ENCODE assay signal across 1 cellular context in genomic region chr2:85329181-85329651, GRCh38.
TF ChIP-seq lines count a peak whose summit lies in the region.

No MANE protein-coding gene starts in this region.

TF ChIP-seq in K562, 482 proteins besides CTCF, POLR2A, EP300 and RAD21 (continued from another document and continues in another):
- TF ChIP-seq, protein P1, sequence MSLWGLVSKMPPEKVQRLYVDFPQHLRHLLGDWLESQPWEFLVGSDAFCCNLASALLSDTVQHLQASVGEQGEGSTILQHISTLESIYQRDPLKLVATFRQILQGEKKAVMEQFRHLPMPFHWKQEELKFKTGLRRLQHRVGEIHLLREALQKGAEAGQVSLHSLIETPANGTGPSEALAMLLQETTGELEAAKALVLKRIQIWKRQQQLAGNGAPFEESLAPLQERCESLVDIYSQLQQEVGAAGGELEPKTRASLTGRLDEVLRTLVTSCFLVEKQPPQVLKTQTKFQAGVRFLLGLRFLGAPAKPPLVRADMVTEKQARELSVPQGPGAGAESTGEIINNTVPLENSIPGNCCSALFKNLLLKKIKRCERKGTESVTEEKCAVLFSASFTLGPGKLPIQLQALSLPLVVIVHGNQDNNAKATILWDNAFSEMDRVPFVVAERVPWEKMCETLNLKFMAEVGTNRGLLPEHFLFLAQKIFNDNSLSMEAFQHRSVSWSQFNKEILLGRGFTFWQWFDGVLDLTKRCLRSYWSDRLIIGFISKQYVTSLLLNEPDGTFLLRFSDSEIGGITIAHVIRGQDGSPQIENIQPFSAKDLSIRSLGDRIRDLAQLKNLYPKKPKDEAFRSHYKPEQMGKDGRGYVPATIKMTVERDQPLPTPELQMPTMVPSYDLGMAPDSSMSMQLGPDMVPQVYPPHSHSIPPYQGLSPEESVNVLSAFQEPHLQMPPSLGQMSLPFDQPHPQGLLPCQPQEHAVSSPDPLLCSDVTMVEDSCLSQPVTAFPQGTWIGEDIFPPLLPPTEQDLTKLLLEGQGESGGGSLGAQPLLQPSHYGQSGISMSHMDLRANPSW (CRISPR knock-in tag; IDR thresholded peaks at IDR 0.05) = no peak
- TF ChIP-seq, protein P2, sequence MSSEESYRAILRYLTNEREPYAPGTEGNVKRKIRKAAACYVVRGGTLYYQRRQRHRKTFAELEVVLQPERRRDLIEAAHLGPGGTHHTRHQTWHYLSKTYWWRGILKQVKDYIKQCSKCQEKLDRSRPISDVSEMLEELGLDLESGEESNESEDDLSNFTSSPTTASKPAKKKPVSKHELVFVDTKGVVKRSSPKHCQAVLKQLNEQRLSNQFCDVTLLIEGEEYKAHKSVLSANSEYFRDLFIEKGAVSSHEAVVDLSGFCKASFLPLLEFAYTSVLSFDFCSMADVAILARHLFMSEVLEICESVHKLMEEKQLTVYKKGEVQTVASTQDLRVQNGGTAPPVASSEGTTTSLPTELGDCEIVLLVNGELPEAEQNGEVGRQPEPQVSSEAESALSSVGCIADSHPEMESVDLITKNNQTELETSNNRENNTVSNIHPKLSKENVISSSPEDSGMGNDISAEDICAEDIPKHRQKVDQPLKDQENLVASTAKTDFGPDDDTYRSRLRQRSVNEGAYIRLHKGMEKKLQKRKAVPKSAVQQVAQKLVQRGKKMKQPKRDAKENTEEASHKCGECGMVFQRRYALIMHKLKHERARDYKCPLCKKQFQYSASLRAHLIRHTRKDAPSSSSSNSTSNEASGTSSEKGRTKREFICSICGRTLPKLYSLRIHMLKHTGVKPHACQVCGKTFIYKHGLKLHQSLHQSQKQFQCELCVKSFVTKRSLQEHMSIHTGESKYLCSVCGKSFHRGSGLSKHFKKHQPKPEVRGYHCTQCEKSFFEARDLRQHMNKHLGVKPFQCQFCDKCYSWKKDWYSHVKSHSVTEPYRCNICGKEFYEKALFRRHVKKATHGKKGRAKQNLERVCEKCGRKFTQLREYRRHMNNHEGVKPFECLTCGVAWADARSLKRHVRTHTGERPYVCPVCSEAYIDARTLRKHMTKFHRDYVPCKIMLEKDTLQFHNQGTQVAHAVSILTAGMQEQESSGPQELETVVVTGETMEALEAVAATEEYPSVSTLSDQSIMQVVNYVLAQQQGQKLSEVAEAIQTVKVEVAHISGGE (CRISPR knock-in tag; IDR thresholded peaks at IDR 0.05) = no peak; a peak in 1 of 6 replicates
- TF ChIP-seq ZNF239 (CRISPR knock-in tag; IDR thresholded peaks at IDR 0.05) (no peak), CHAMP1 (IDR thresholded peaks at IDR 0.05) (no peak), MTF1 (CRISPR knock-in tag; IDR thresholded peaks at IDR 0.05; ENCODE audit: borderline replicate concordance) (no peak), HMG20B (CRISPR knock-in tag; IDR thresholded peaks at IDR 0.05) (no peak), BCL6 (CRISPR knock-in tag; IDR thresholded peaks at IDR 0.05) (no peak), PRPF4 (IDR thresholded peaks at IDR 0.05; ENCODE audit: insufficient read depth, low read depth, low read length, poor library complexity, severe bottlenecking) (no peak), CREB5 (CRISPR knock-in tag; IDR thresholded peaks at IDR 0.05) (no peak), ZBTB7A (IDR thresholded peaks at IDR 0.05; ENCODE audit: borderline replicate concordance, control insufficient read depth, low read depth, low read length) (no peak), C11orf30 (IDR thresholded peaks at IDR 0.05; ENCODE audit: low read depth) (peak; percentile 97), PRMT5 (CRISPR knock-in tag; IDR thresholded peaks at IDR 0.05) (no peak), ELF1 (tag; IDR thresholded peaks at IDR 0.05) (no peak), HNRNPH1 (optimal IDR thresholded peaks at IDR 0.05; ENCODE audit: low read depth, low read length) (no peak), ELF2 (CRISPR knock-in tag; IDR thresholded peaks at IDR 0.05) (no peak), TFE3 (CRISPR knock-in tag; IDR thresholded peaks at IDR 0.05) (no peak), ZNF133 (CRISPR knock-in tag; IDR thresholded peaks at IDR 0.05) (no peak), CCNT2 (IDR thresholded peaks at IDR 0.05; ENCODE audit: borderline replicate concordance, extremely low read depth, insufficient read length, low read depth, low read length) (peak; percentile 44), PRDM10 (IDR thresholded peaks at IDR 0.05; ENCODE audit: partially characterized antibody) (peak; percentile 41), FOXA3 (CRISPR knock-in tag; conservative IDR thresholded peaks at IDR 0.05 in 1 of 2, IDR thresholded peaks at IDR 0.05 in 1 of 2) (no peak), TSC22D4 (tag; IDR thresholded peaks at IDR 0.05) (no peak), SIX5 (IDR thresholded peaks at IDR 0.05; ENCODE audit: borderline replicate concordance in 1 of 2, insufficient read depth in 1 of 2, low read depth in 1 of 2, low read length in 2 of 2) (no peak), ZNF583 (CRISPR knock-in tag; IDR thresholded peaks at IDR 0.05) (no peak)
- TF ChIP-seq, protein P3, sequence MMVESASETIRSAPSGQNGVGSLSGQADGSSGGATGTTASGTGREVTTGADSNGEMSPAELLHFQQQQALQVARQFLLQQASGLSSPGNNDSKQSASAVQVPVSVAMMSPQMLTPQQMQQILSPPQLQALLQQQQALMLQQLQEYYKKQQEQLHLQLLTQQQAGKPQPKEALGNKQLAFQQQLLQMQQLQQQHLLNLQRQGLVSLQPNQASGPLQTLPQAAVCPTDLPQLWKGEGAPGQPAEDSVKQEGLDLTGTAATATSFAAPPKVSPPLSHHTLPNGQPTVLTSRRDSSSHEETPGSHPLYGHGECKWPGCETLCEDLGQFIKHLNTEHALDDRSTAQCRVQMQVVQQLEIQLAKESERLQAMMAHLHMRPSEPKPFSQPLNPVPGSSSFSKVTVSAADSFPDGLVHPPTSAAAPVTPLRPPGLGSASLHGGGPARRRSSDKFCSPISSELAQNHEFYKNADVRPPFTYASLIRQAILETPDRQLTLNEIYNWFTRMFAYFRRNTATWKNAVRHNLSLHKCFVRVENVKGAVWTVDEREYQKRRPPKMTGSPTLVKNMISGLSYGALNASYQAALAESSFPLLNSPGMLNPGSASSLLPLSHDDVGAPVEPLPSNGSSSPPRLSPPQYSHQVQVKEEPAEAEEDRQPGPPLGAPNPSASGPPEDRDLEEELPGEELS (CRISPR knock-in tag; IDR thresholded peaks at IDR 0.05; ENCODE audit: borderline replicate concordance) = no peak
- TF ChIP-seq, protein P4, sequence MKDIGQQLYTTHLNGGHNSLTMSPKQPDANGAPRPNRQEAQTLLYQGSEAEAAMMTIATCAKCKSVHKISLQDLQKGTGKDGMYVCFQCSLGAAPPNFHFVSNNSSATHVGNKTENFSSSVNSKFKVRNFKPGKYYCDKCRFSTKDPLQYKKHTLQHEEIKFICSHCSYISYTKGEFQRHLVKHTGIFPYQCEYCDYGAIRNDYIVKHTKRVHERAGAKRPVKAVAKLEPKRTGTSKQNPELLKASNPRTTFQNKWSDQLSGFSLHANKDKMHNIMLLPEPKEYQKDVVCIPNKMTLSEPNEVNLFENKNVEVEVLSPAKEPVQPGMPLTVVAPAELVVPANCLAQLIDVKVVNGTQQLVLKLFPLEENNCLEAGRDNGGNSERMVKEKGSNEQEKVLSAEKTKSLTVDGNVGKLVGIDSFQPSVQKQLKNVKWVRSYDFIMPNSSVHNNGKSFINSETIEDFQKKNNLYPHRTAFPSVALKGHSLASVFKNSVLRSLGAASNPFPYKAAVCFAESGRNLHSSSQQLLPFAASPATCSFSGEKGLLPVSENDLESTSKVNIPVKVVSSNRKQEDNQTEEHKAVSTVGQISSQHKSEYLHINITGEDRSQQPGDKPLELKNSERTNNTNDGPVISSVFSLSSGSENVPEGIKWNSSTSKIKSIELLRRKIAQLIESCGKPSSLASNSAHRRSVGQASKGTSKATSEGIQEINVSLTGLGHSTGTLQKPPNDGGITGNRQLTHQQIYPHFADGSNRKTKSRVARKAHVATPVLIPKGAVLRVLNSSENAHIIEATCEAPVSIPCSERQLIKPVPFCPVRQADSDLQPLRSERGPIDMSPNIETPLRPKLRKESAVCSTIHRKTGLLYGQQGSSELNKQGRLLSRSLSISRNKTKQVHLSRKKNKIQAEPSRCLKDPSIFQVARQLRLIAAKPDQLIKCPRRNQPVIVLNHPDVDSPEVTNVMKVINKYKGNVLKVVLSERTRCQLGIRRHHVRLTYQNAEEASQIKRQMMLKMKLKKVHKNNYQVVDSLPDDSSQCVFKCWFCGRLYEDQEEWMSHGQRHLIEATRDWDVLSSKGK (CRISPR knock-in tag; IDR thresholded peaks at IDR 0.05) = no peak
